Comparison of ENCODE assay signal across 24 cellular contexts in genomic region chr15:72939855-72940631, GRCh38.
DNase-seq lines count a peak whose midpoint lies in the region; ATAC-seq, FAIRE-seq and TF ChIP-seq lines count a peak whose summit lies in the region.
"Had no signal": no experiment of that assay in that cellular context is flagged by ENCODE, and none has a peak within 500 bp of the region (broad histone marks: within the 10 kb centered on the region; RNA-seq: fewer than 3 reads in every experiment).

No MANE protein-coding gene starts in this region.

- no peaks in the 10 kb centered on the region for H3K9me3 Mint-ChIP-seq in activated naive CD4-positive, alpha-beta T cell treated with anti-CD3 and anti-CD28 coated beads for 36 hours

- no peak overlapping the region for H3K4me3 Mint-ChIP-seq in activated naive CD4-positive, alpha-beta T cell treated with anti-CD3 and anti-CD28 coated beads for 36 hours
- H3K4me3 Mint-ChIP-seq: CD4-positive, CD25-positive, alpha-beta regulatory T cell had no signal

- ATAC-seq in mucosa of descending colon (peak; percentile 96), left lung (no peak)

- H3K36me3 Mint-ChIP-seq in activated naive CD4-positive, alpha-beta T cell treated with anti-CD3 and anti-CD28 coated beads for 36 hours (ENCODE audit: low read depth): no peaks in the 10 kb centered on the region
- H3K36me3 Mint-ChIP-seq: CD4-positive, CD25-positive, alpha-beta regulatory T cell had no signal

- H3K27ac ChIP-seq in small intestine (ENCODE audit: low read depth in 1 of 2, low read length in 1 of 2) (no peak overlapping the region), left lung (no peak overlapping the region)
- H3K27ac ChIP-seq: GM23248, SK-N-MC had no signal

- intact Hi-C loops in mucosa of descending colon (cut with DNase I, micrococcal nuclease): no loop called here
- intact Hi-C loops in activated naive CD4-positive, alpha-beta T cell treated with anti-CD3 and anti-CD28 coated beads for 36 hours (cut with micrococcal nuclease): no loop called here
- intact Hi-C loops in left lung (cut with DNase I): no loop called here

- peaks cover 11% of the 10 kb centered on the region for H3K27me3 Mint-ChIP-seq in activated naive CD4-positive, alpha-beta T cell treated with anti-CD3 and anti-CD28 coated beads for 36 hours (ENCODE audit: low read depth)

- H3K4me1 ChIP-seq in mucosa of descending colon (ENCODE audit: low read depth): no peaks in the 10 kb centered on the region
- no peaks in the 10 kb centered on the region for H3K4me1 ChIP-seq in small intestine (ENCODE audit: control insufficient read depth in 2 of 2, insufficient read depth in 1 of 2, low read depth in 1 of 2, low read length in 1 of 2)
- no peaks in the 10 kb centered on the region for H3K4me1 ChIP-seq in left lung
- H3K4me1 ChIP-seq: BE2C, Caco-2 had no signal

- H3K36me3 ChIP-seq in mucosa of descending colon (ENCODE audit: low read depth): no peaks in the 10 kb centered on the region
- no peaks in the 10 kb centered on the region for H3K36me3 ChIP-seq in small intestine (ENCODE audit: control insufficient read depth in 2 of 2, insufficient read depth in 2 of 2, low read length in 2 of 2)
- H3K36me3 ChIP-seq in left lung: no peaks in the 10 kb centered on the region
- H3K36me3 ChIP-seq: BE2C, MG63 had no signal

- no peak for TF ChIP-seq CTCF in mucosa of descending colon (IDR thresholded peaks at IDR 0.05)
- TF ChIP-seq CTCF in left lung (IDR thresholded peaks at IDR 0.05): no peak

- no peak overlapping the region for H3K4me3 ChIP-seq in mucosa of descending colon
- H3K4me3 ChIP-seq in small intestine (ENCODE audit: low read depth in 1 of 2, low read length in 2 of 2): no peak overlapping the region
- no peak overlapping the region for H3K4me3 ChIP-seq in left lung
- H3K4me3 ChIP-seq: GM23248, MG63, SK-N-MC had no signal

- H3K27me3 ChIP-seq in small intestine (ENCODE audit: control insufficient read depth in 2 of 2, insufficient read depth in 2 of 2, low read length in 2 of 2): no peaks in the 10 kb centered on the region
- no peaks in the 10 kb centered on the region for H3K27me3 ChIP-seq in left lung
- H3K27me3 ChIP-seq: BE2C, MG63 had no signal

- no peaks in the 10 kb centered on the region for H3K4me1 Mint-ChIP-seq in activated naive CD4-positive, alpha-beta T cell treated with anti-CD3 and anti-CD28 coated beads for 36 hours (ENCODE audit: low read depth)
- H3K4me1 Mint-ChIP-seq: CD4-positive, CD25-positive, alpha-beta regulatory T cell had no signal

- 59 to 75% (median 71%) methylated on average over 3 of the region's 3 CpGs for WGBS in small intestine, 3 donors

- no peak overlapping the region for H3K27ac Mint-ChIP-seq in activated naive CD4-positive, alpha-beta T cell treated with anti-CD3 and anti-CD28 coated beads for 36 hours
- H3K27ac Mint-ChIP-seq: CD4-positive, CD25-positive, alpha-beta regulatory T cell had no signal

- CTCF ChIA-PET in activated naive CD4-positive, alpha-beta T cell treated with anti-CD3 and anti-CD28 coated beads for 36 hours (lab: Charles Lee): no interaction called here

- no peak for FAIRE-seq in small intestine (lab: Jason Lieb, UNC)
- FAIRE-seq: GM12892, GM18507 had no signal

- DNase-seq in NCI-H1417 (lab: John Stamatoyannopoulos, UW): peak in 2 of 3 experiments; percentile 20 to 49
- DNase-seq in NCI-H1417 treated with DMSO at 0.1 percent for 48 hours (lab: John Stamatoyannopoulos, UW): no peak
- DNase-seq in cerebellum (ENCODE audit: low spot score): peak; percentile 15
- peak in 1 of 3 donors; percentile 60 for DNase-seq in mucosa of descending colon
- DNase-seq in small intestine: peak; percentile 29
- DNase-seq in NCI-H82 treated with DMSO at 0.1 percent for 48 hours (lab: John Stamatoyannopoulos, UW; ENCODE audit: unreplicated experiment): no peak
- no peak for DNase-seq in activated naive CD4-positive, alpha-beta T cell treated with anti-CD3 and anti-CD28 coated beads for 36 hours
- no peak for DNase-seq in left lung
- DNase-seq: 8988T; BE2C; Caco-2; CD4-positive, CD25-positive, alpha-beta regulatory T cell; GM23248; HCEC 1CT; Kasumi-1; MG63; NCI-H1048; NCI-H146; NCI-H2029 treated with DMSO at 0.1 percent for 48 hours; NK-92 treated with Interleukin-12 subunit alpha and Interleukin-12 subunit beta, amount 100 ng/mL, for 24 hours; Right ventricle myocardium superior had no signal

- H3K9me3 ChIP-seq in mucosa of descending colon (no peaks in the 10 kb centered on the region), small intestine (ENCODE audit: control insufficient read depth, low read depth) (no peaks in the 10 kb centered on the region), left lung (no peaks in the 10 kb centered on the region)
- H3K9me3 ChIP-seq: BE2C, Caco-2, MG63 had no signal

Comparison
In these comparisons a context has a peak if more than half of its experiments do, and no peak if none do; other contexts are left out.
1. DNase-seq: peak in NCI-H1417 (2 of 3), cerebellum (single experiment) and small intestine (single experiment); none in NCI-H1417 treated with DMSO at 0.1 percent for 48 hours (single experiment), NCI-H82 treated with DMSO at 0.1 percent for 48 hours (single experiment), activated naive CD4-positive, alpha-beta T cell treated with anti-CD3 and anti-CD28 coated beads for 36 hours (single experiment) and left lung (0 of 2).